In the genomic region with DNA sequence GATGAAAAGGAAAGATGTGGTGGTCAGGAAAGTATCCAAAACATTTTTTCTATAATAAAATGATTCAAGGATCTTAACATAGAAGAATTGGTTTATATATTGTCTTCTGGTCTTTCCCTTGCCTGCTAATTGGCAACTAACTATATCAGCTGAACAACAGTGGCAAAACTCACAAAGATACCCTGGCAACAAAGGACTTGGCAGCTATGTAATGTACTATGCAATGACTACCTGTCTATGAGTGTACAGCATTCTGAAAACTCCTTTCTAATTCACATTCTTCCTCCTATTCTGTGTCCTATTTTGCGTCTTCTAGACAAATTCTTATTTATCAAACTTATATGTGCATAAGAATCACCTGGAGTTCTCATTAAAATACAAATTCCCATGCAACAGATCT, we compare ENCODE assay signal across 31 cellular contexts. TPM values are rescaled to one million over a fixed set of nuclear protein-coding genes. Genes with fewer than 3 reads are reported as not detected.
"Had no signal": no experiment of that assay in that cellular context is flagged by ENCODE, and none has a peak within 500 bp of the region (broad histone marks: within the 10 kb centered on the region; RNA-seq: fewer than 3 reads in every experiment).

No MANE protein-coding gene starts in this region.

- H3K27ac ChIP-seq: left ventricle myocardium inferior, neural progenitor cell, neutrophil, right atrium auricular region, right lobe of liver, tibial nerve, uterus had no signal

- H3K9me3 ChIP-seq: neutrophil, right atrium auricular region, right lobe of liver, uterus had no signal

- DNase-seq: islet precursor cell; left ventricle myocardium inferior; mesendoderm; naive B cell; natural killer cell; nephron progenitor cell; occipital lobe; right lobe of liver; stimulated activated CD4-positive, alpha-beta T cell treated with anti-CD3 and anti-CD28 coated beads, Interleukin-1b, Interleukin-23, amount 100 ng/mL, for 48 hours; stimulated activated CD4-positive, alpha-beta T cell treated with anti-CD3 and anti-CD28 coated beads, Interleukin-2, amount 100 ng/mL, for 48 hours; stimulated activated CD4-positive, alpha-beta T cell treated with anti-CD3 and anti-CD28 coated beads, Interleukin-4, amount 100 ng/mL, for 4 hours; stimulated activated CD8-positive, alpha-beta memory T cell treated with anti-CD3 and anti-CD28 coated beads, Interleukin-4, amount 100 ng/mL, for 48 hours; stimulated activated naive CD4-positive, alpha-beta T cell treated with Interleukin-2 at 50 U/mL for 16 hours; stimulated activated naive CD8-positive, alpha-beta T cell treated with anti-CD3 and anti-CD28 coated beads, Interleukin-15, amount 100 ng/mL, for 72 hours; substantia nigra; uterus had no signal

- H3K4me3 ChIP-seq: left ventricle myocardium inferior, lung, neural progenitor cell, right atrium auricular region, right lobe of liver, smooth muscle cell, tibial nerve, uterus had no signal

- H3K36me3 ChIP-seq: left ventricle myocardium inferior, neural progenitor cell, neutrophil, right atrium auricular region, right lobe of liver, tibial nerve, uterus had no signal

- ATAC-seq: natural killer cell; right lobe of liver; stimulated activated memory B cell treated with anti-CD40 and anti-IgM and Interleukin-4, amounts not matched to agents 10 μg/mL and 1 μg/mL and 100 μg/mL, for 72 hours; stimulated activated naive CD8-positive, alpha-beta T cell treated with anti-CD3 and anti-CD28 coated beads, Interleukin-15, amount 100 ng/mL, for 72 hours had no signal

- H3K4me1 ChIP-seq: left ventricle myocardium inferior, neural progenitor cell, right atrium auricular region, right lobe of liver, tibial nerve, uterus had no signal

- H3K27me3 ChIP-seq: neural progenitor cell, neutrophil, right atrium auricular region, right lobe of liver, tibial nerve, uterus had no signal

RNA-seq across cellular contexts. Expression of a gene that starts 15.7 kb away (rescaled TPM):
- total RNA-seq: kidney epithelial cell, lower leg skin, mesothelial cell of epicardium, mononuclear cell, natural killer cell, osteocyte, pulmonary artery endothelial cell, renal cortical epithelial cell, right lobe of liver, skeletal muscle tissue, smooth muscle cell, tibial nerve had no signal
- polyA plus RNA-seq: smooth muscle cell had no signal
